Comparison of ENCODE assay signal across 1 cellular context in the genomic region with DNA sequence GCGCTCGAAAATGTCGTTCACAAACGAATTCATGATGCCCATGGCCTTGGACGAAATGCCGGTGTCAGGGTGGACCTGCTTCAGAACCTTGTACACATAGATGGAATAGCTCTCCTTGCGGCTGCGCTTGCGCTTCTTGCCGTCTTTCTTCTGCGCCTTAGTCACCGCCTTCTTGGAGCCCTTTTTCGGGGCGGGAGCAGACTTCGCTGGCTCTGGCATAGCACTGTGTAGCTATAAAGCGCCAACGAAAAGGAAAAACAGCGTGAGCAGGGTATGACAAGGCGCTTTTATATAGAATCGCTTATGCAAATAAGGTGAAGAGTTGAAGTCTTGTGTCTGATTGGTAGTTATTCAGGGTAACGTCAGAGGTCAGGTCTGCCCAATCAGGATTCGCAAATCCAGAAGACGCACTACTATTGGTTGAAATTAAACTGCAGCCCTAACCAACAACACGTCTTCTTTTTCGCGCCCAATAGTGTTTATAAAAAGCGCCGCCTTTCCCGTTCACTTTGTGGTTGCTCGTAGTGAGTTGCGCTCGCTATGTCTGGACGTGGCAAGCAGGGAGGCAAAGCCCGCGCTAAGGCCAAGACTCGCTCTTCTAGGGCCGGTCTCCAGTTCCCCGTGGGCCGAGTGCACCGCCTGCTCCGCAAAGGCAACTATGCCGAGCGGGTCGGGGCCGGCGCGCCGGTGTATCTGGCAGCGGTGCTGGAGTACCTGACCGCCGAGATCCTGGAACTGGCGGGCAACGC.
A peak's percentile ranks its signal among the peaks of the same experiment; 100 is the strongest.
TF ChIP-seq lines count a peak whose summit lies in the region.

No MANE protein-coding gene starts in this region.

TF ChIP-seq in WTC11, 78 proteins besides CTCF, POLR2A, EP300 and RAD21 (continued from another document and continues in another):
- TF ChIP-seq, protein P1, sequence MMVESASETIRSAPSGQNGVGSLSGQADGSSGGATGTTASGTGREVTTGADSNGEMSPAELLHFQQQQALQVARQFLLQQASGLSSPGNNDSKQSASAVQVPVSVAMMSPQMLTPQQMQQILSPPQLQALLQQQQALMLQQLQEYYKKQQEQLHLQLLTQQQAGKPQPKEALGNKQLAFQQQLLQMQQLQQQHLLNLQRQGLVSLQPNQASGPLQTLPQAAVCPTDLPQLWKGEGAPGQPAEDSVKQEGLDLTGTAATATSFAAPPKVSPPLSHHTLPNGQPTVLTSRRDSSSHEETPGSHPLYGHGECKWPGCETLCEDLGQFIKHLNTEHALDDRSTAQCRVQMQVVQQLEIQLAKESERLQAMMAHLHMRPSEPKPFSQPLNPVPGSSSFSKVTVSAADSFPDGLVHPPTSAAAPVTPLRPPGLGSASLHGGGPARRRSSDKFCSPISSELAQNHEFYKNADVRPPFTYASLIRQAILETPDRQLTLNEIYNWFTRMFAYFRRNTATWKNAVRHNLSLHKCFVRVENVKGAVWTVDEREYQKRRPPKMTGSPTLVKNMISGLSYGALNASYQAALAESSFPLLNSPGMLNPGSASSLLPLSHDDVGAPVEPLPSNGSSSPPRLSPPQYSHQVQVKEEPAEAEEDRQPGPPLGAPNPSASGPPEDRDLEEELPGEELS (CRISPR knock-in tag; IDR thresholded peaks at IDR 0.05): peak; percentile 72; the same call in 1 of the 2 replicates
- TF ChIP-seq, protein P2, sequence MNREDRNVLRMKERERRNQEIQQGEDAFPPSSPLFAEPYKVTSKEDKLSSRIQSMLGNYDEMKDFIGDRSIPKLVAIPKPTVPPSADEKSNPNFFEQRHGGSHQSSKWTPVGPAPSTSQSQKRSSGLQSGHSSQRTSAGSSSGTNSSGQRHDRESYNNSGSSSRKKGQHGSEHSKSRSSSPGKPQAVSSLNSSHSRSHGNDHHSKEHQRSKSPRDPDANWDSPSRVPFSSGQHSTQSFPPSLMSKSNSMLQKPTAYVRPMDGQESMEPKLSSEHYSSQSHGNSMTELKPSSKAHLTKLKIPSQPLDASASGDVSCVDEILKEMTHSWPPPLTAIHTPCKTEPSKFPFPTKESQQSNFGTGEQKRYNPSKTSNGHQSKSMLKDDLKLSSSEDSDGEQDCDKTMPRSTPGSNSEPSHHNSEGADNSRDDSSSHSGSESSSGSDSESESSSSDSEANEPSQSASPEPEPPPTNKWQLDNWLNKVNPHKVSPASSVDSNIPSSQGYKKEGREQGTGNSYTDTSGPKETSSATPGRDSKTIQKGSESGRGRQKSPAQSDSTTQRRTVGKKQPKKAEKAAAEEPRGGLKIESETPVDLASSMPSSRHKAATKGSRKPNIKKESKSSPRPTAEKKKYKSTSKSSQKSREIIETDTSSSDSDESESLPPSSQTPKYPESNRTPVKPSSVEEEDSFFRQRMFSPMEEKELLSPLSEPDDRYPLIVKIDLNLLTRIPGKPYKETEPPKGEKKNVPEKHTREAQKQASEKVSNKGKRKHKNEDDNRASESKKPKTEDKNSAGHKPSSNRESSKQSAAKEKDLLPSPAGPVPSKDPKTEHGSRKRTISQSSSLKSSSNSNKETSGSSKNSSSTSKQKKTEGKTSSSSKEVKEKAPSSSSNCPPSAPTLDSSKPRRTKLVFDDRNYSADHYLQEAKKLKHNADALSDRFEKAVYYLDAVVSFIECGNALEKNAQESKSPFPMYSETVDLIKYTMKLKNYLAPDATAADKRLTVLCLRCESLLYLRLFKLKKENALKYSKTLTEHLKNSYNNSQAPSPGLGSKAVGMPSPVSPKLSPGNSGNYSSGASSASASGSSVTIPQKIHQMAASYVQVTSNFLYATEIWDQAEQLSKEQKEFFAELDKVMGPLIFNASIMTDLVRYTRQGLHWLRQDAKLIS (CRISPR knock-in tag; IDR thresholded peaks at IDR 0.05; ENCODE audit: borderline replicate concordance): peak; percentile 85; the same call in 1 of the 2 replicates
- TF ChIP-seq ZNF423 (CRISPR knock-in tag; IDR thresholded peaks at IDR 0.05) (no peak), OVOL2 (CRISPR knock-in tag; IDR thresholded peaks at IDR 0.05; ENCODE audit: borderline replicate concordance) (no peak), MYBL2 (CRISPR knock-in tag; IDR thresholded peaks at IDR 0.05) (peak; percentile 92), FOXK1 (CRISPR knock-in tag; IDR thresholded peaks at IDR 0.05) (peak; percentile 71), RORB (CRISPR knock-in tag; IDR thresholded peaks at IDR 0.05) (no peak), ESRRA (CRISPR knock-in tag; IDR thresholded peaks at IDR 0.05; ENCODE audit: borderline replicate concordance) (peak; percentile 75; the same call in 1 of the 2 replicates), FOXJ3 (CRISPR knock-in tag; IDR thresholded peaks at IDR 0.05; ENCODE audit: borderline replicate concordance) (no peak), RELA (CRISPR knock-in tag; IDR thresholded peaks at IDR 0.05; ENCODE audit: borderline replicate concordance) (peak; percentile 41; the same call in 1 of the 2 replicates), PRRX2 (CRISPR knock-in tag; IDR thresholded peaks at IDR 0.05) (0 out of 2 replicates have a peak, but pooled peaks have one; percentile 84), ETV6 (CRISPR knock-in tag; IDR thresholded peaks at IDR 0.05) (peak; percentile 21; the same call in 1 of the 2 replicates), TCF7 (CRISPR knock-in tag; IDR thresholded peaks at IDR 0.05; ENCODE audit: low read depth) (no peak), KAT7 (CRISPR knock-in tag; IDR thresholded peaks at IDR 0.05; ENCODE audit: borderline replicate concordance) (0 out of 2 replicates have a peak, but pooled peaks have one; percentile 81), MXD4 (CRISPR knock-in tag; IDR thresholded peaks at IDR 0.05; ENCODE audit: borderline replicate concordance) (no peak)
- TF ChIP-seq, protein P3, sequence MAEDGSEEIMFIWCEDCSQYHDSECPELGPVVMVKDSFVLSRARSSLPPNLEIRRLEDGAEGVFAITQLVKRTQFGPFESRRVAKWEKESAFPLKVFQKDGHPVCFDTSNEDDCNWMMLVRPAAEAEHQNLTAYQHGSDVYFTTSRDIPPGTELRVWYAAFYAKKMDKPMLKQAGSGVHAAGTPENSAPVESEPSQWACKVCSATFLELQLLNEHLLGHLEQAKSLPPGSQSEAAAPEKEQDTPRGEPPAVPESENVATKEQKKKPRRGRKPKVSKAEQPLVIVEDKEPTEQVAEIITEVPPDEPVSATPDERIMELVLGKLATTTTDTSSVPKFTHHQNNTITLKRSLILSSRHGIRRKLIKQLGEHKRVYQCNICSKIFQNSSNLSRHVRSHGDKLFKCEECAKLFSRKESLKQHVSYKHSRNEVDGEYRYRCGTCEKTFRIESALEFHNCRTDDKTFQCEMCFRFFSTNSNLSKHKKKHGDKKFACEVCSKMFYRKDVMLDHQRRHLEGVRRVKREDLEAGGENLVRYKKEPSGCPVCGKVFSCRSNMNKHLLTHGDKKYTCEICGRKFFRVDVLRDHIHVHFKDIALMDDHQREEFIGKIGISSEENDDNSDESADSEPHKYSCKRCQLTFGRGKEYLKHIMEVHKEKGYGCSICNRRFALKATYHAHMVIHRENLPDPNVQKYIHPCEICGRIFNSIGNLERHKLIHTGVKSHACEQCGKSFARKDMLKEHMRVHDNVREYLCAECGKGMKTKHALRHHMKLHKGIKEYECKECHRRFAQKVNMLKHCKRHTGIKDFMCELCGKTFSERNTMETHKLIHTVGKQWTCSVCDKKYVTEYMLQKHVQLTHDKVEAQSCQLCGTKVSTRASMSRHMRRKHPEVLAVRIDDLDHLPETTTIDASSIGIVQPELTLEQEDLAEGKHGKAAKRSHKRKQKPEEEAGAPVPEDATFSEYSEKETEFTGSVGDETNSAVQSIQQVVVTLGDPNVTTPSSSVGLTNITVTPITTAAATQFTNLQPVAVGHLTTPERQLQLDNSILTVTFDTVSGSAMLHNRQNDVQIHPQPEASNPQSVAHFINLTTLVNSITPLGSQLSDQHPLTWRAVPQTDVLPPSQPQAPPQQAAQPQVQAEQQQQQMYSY (CRISPR knock-in tag; IDR thresholded peaks at IDR 0.05): no peak
- TF ChIP-seq, protein P4, sequence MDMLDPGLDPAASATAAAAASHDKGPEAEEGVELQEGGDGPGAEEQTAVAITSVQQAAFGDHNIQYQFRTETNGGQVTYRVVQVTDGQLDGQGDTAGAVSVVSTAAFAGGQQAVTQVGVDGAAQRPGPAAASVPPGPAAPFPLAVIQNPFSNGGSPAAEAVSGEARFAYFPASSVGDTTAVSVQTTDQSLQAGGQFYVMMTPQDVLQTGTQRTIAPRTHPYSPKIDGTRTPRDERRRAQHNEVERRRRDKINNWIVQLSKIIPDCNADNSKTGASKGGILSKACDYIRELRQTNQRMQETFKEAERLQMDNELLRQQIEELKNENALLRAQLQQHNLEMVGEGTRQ (CRISPR knock-in tag; IDR thresholded peaks at IDR 0.05): no peak
- TF ChIP-seq, protein P5, sequence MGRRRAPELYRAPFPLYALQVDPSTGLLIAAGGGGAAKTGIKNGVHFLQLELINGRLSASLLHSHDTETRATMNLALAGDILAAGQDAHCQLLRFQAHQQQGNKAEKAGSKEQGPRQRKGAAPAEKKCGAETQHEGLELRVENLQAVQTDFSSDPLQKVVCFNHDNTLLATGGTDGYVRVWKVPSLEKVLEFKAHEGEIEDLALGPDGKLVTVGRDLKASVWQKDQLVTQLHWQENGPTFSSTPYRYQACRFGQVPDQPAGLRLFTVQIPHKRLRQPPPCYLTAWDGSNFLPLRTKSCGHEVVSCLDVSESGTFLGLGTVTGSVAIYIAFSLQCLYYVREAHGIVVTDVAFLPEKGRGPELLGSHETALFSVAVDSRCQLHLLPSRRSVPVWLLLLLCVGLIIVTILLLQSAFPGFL (CRISPR knock-in tag; IDR thresholded peaks at IDR 0.05; ENCODE audit: borderline replicate concordance): 0 out of 2 replicates have a peak, but pooled peaks have one; percentile 84
- TF ChIP-seq, protein P6, sequence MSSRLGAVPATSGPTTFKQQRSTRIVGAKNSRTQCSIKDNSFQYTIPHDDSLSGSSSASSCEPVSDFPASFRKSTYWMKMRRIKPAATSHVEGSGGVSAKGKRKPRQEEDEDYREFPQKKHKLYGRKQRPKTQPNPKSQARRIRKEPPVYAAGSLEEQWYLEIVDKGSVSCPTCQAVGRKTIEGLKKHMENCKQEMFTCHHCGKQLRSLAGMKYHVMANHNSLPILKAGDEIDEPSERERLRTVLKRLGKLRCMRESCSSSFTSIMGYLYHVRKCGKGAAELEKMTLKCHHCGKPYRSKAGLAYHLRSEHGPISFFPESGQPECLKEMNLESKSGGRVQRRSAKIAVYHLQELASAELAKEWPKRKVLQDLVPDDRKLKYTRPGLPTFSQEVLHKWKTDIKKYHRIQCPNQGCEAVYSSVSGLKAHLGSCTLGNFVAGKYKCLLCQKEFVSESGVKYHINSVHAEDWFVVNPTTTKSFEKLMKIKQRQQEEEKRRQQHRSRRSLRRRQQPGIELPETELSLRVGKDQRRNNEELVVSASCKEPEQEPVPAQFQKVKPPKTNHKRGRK (CRISPR knock-in tag; IDR thresholded peaks at IDR 0.05; ENCODE audit: borderline replicate concordance): no peak
- TF ChIP-seq, protein P7, sequence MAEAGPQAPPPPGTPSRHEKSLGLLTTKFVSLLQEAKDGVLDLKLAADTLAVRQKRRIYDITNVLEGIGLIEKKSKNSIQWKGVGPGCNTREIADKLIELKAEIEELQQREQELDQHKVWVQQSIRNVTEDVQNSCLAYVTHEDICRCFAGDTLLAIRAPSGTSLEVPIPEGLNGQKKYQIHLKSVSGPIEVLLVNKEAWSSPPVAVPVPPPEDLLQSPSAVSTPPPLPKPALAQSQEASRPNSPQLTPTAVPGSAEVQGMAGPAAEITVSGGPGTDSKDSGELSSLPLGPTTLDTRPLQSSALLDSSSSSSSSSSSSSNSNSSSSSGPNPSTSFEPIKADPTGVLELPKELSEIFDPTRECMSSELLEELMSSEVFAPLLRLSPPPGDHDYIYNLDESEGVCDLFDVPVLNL (CRISPR knock-in tag; IDR thresholded peaks at IDR 0.05; ENCODE audit: borderline replicate concordance, low read depth): peak; percentile 89
- TF ChIP-seq, protein P8, sequence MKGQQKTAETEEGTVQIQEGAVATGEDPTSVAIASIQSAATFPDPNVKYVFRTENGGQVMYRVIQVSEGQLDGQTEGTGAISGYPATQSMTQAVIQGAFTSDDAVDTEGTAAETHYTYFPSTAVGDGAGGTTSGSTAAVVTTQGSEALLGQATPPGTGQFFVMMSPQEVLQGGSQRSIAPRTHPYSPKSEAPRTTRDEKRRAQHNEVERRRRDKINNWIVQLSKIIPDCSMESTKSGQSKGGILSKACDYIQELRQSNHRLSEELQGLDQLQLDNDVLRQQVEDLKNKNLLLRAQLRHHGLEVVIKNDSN (CRISPR knock-in tag; IDR thresholded peaks at IDR 0.05): no peak; the same call in none of the 2 replicates
- TF ChIP-seq, protein P9, sequence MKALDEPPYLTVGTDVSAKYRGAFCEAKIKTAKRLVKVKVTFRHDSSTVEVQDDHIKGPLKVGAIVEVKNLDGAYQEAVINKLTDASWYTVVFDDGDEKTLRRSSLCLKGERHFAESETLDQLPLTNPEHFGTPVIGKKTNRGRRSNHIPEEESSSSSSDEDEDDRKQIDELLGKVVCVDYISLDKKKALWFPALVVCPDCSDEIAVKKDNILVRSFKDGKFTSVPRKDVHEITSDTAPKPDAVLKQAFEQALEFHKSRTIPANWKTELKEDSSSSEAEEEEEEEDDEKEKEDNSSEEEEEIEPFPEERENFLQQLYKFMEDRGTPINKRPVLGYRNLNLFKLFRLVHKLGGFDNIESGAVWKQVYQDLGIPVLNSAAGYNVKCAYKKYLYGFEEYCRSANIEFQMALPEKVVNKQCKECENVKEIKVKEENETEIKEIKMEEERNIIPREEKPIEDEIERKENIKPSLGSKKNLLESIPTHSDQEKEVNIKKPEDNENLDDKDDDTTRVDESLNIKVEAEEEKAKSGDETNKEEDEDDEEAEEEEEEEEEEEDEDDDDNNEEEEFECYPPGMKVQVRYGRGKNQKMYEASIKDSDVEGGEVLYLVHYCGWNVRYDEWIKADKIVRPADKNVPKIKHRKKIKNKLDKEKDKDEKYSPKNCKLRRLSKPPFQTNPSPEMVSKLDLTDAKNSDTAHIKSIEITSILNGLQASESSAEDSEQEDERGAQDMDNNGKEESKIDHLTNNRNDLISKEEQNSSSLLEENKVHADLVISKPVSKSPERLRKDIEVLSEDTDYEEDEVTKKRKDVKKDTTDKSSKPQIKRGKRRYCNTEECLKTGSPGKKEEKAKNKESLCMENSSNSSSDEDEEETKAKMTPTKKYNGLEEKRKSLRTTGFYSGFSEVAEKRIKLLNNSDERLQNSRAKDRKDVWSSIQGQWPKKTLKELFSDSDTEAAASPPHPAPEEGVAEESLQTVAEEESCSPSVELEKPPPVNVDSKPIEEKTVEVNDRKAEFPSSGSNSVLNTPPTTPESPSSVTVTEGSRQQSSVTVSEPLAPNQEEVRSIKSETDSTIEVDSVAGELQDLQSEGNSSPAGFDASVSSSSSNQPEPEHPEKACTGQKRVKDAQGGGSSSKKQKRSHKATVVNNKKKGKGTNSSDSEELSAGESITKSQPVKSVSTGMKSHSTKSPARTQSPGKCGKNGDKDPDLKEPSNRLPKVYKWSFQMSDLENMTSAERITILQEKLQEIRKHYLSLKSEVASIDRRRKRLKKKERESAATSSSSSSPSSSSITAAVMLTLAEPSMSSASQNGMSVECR (CRISPR knock-in tag; IDR thresholded peaks at IDR 0.05; ENCODE audit: borderline replicate concordance): peak; percentile 89
- TF ChIP-seq, protein P10, sequence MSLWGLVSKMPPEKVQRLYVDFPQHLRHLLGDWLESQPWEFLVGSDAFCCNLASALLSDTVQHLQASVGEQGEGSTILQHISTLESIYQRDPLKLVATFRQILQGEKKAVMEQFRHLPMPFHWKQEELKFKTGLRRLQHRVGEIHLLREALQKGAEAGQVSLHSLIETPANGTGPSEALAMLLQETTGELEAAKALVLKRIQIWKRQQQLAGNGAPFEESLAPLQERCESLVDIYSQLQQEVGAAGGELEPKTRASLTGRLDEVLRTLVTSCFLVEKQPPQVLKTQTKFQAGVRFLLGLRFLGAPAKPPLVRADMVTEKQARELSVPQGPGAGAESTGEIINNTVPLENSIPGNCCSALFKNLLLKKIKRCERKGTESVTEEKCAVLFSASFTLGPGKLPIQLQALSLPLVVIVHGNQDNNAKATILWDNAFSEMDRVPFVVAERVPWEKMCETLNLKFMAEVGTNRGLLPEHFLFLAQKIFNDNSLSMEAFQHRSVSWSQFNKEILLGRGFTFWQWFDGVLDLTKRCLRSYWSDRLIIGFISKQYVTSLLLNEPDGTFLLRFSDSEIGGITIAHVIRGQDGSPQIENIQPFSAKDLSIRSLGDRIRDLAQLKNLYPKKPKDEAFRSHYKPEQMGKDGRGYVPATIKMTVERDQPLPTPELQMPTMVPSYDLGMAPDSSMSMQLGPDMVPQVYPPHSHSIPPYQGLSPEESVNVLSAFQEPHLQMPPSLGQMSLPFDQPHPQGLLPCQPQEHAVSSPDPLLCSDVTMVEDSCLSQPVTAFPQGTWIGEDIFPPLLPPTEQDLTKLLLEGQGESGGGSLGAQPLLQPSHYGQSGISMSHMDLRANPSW (CRISPR knock-in tag; conservative IDR thresholded peaks at IDR 0.05; ENCODE audit: low read depth): no peak
